ENCODE assay signal across 1 cellular context in genomic region chr22:36413022-36413770, GRCh38.
TF ChIP-seq lines count a peak whose summit lies in the region.

No MANE protein-coding gene starts in this region.

TF ChIP-seq in IMR-90, 13 proteins besides CTCF, POLR2A, EP300 and RAD21:
- TF ChIP-seq CHD1 (IDR thresholded peaks at IDR 0.05; ENCODE audit: low read depth, low read length) (no peak), USF2 (IDR thresholded peaks at IDR 0.05; ENCODE audit: low read depth, low read length) (no peak), RCOR1 (IDR thresholded peaks at IDR 0.05; ENCODE audit: insufficient replicate concordance, low read length) (no peak), ELK1 (IDR thresholded peaks at IDR 0.05; ENCODE audit: borderline replicate concordance, low read depth, low read length) (no peak), MAZ (IDR thresholded peaks at IDR 0.05; ENCODE audit: borderline replicate concordance, low read depth, low read length) (no peak), MAFK (IDR thresholded peaks at IDR 0.05; ENCODE audit: low read depth, low read length) (no peak)
TF ChIP-seq in IMR-90: peak in this region for 0.
